12 cellular contexts compared by ENCODE assay signal in genomic region chr3:29345923-29346322, GRCh38.
DNase-seq lines count a peak whose midpoint lies in the region; ATAC-seq and TF ChIP-seq lines count a peak whose summit lies in the region.
"Had no signal": no experiment of that assay in that cellular context is flagged by ENCODE, and none has a peak within 500 bp of the region (broad histone marks: within the 10 kb centered on the region; RNA-seq: fewer than 3 reads in every experiment).

No MANE protein-coding gene starts in this region.

- H3K4ac ChIP-seq in IMR-90 (ENCODE audit: low read depth, low read length): no peak overlapping the region

- H3K4me3 Mint-ChIP-seq in chondrocyte (ENCODE audit: unreplicated experiment): no peak overlapping the region
- no peak overlapping the region for H3K4me3 Mint-ChIP-seq in activated CD8-positive, alpha-beta memory T cell treated with anti-CD3 and anti-CD28 coated beads, Interleukin-2, amount 10 ng/mL, durations not matched to agents 7 days and 5 days
- H3K4me3 Mint-ChIP-seq: CD8-positive, alpha-beta memory T cell had no signal

- in situ Hi-C loops in HAP-1 (cut with MboI; ENCODE audit: low sequenced_read_pairs) (no loop called here), IMR-90 (cut with MboI; ENCODE audit: low sequenced_read_pairs) (no loop called here)

- H3K9me3 Mint-ChIP-seq in chondrocyte (ENCODE audit: low read depth): no peaks in the 10 kb centered on the region
- H3K9me3 Mint-ChIP-seq in activated CD8-positive, alpha-beta memory T cell treated with anti-CD3 and anti-CD28 coated beads, Interleukin-2, amount 10 ng/mL, durations not matched to agents 7 days and 5 days (ENCODE audit: low read depth): peaks cover 3% of the 10 kb centered on the region

- peak overlapping the region; percentile 34 for H3K27ac Mint-ChIP-seq in chondrocyte (ENCODE audit: unreplicated experiment)
- no peak overlapping the region for H3K27ac Mint-ChIP-seq in activated CD8-positive, alpha-beta memory T cell treated with anti-CD3 and anti-CD28 coated beads, Interleukin-2, amount 10 ng/mL, durations not matched to agents 7 days and 5 days
- H3K27ac Mint-ChIP-seq: CD8-positive, alpha-beta memory T cell had no signal

- H3K36me3 ChIP-seq in HAP-1 (replicated peaks): no peaks in the 10 kb centered on the region
- H3K36me3 ChIP-seq in IMR-90 (ENCODE audit: control insufficient read depth, insufficient read depth, low read length): no peaks in the 10 kb centered on the region

- no peak overlapping the region for H4K91ac ChIP-seq in IMR-90 (ENCODE audit: insufficient read depth, low read depth, low read length)

- no peak overlapping the region for H3K18ac ChIP-seq in IMR-90 (ENCODE audit: low read depth, low read length)

- H2AK5ac ChIP-seq in IMR-90 (ENCODE audit: low read depth, low read length): no peak overlapping the region

- H3K9me1 ChIP-seq in IMR-90 (ENCODE audit: insufficient read depth, low read length): no peaks in the 10 kb centered on the region

- intact Hi-C loops in IMR-90 (cut with micrococcal nuclease): no loop called here

- no peak overlapping the region for H3K14ac ChIP-seq in IMR-90 (replicated peaks; ENCODE audit: low read depth, low read length)

- no peak overlapping the region for H2AK9ac ChIP-seq in IMR-90 (replicated peaks; ENCODE audit: low read depth, low read length, poor library complexity)

- no peak overlapping the region for H3K9ac ChIP-seq in IMR-90 (ENCODE audit: low read depth, low read length)

- H2BK20ac ChIP-seq in IMR-90 (ENCODE audit: low read depth, low read length): no peak overlapping the region

- no peak overlapping the region for H2BK5ac ChIP-seq in IMR-90 (ENCODE audit: low read depth, low read length, poor library complexity, severe bottlenecking)

- H3K27me3 ChIP-seq in HAP-1 (ENCODE audit: low read depth) (no peaks in the 10 kb centered on the region), IMR-90 (ENCODE audit: control insufficient read depth, insufficient read depth, low read length) (no peaks in the 10 kb centered on the region)

- dilution Hi-C loops in IMR-90 (cut with HindIII; ENCODE audit: low sequenced_read_pairs, unreplicated experiment): no loop called here

- H3K79me1 ChIP-seq in IMR-90 (ENCODE audit: low read depth in 1 of 2, low read length in 2 of 2): peaks cover 34 to 60% of the 10 kb centered on the region in 2 experiments

- peaks cover 3% of the 10 kb centered on the region; the same call in 1 of the 2 replicates for H4K20me1 ChIP-seq in IMR-90 (ENCODE audit: insufficient read depth, low read length)

- H2BK120ac ChIP-seq in IMR-90 (ENCODE audit: low read depth, low read length): no peak overlapping the region

- no peaks in the 10 kb centered on the region for H3K9me3 ChIP-seq in HAP-1
- H3K9me3 ChIP-seq in IMR-90 (ENCODE audit: control insufficient read depth, insufficient read depth, low read length): no peaks in the 10 kb centered on the region

- ATAC-seq in IMR-90 (ENCODE audit: low read depth): no peak
- no peak for ATAC-seq in GM21786 (IDR thresholded peaks at IDR 0.05; ENCODE audit: unreplicated experiment)
- ATAC-seq in activated CD8-positive, alpha-beta memory T cell treated with anti-CD3 and anti-CD28 coated beads, Interleukin-2, amount 10 ng/mL, durations not matched to agents 7 days and 5 days: no peak
- ATAC-seq: HepG2 had no signal

- WGBS in IMR-90 (ENCODE audit: extremely low coverage in 2 of 2, insufficient read length in 1 of 2), 2 experiments: 60% methylated on average over 1 of the region's 2 CpGs; no CpG with 5 or more reads in 1 of the 2 experiments

- H3K4me1 Mint-ChIP-seq in chondrocyte (ENCODE audit: low read depth): peaks cover 46% of the 10 kb centered on the region
- no peaks in the 10 kb centered on the region for H3K4me1 Mint-ChIP-seq in activated CD8-positive, alpha-beta memory T cell treated with anti-CD3 and anti-CD28 coated beads, Interleukin-2, amount 10 ng/mL, durations not matched to agents 7 days and 5 days
- H3K4me1 Mint-ChIP-seq: CD8-positive, alpha-beta memory T cell had no signal

- peaks cover 1% of the 10 kb centered on the region for H3K36me3 Mint-ChIP-seq in chondrocyte (ENCODE audit: low read depth)
- no peaks in the 10 kb centered on the region for H3K36me3 Mint-ChIP-seq in activated CD8-positive, alpha-beta memory T cell treated with anti-CD3 and anti-CD28 coated beads, Interleukin-2, amount 10 ng/mL, durations not matched to agents 7 days and 5 days
- H3K36me3 Mint-ChIP-seq: CD8-positive, alpha-beta memory T cell had no signal

- H2AFZ ChIP-seq in IMR-90 (replicated peaks; ENCODE audit: low read length, poor library complexity): no peak overlapping the region

- H3K27ac ChIP-seq in IMR-90 (ENCODE audit: insufficient read depth, low read length): no peak overlapping the region
- H3K27ac ChIP-seq: HL-60 had no signal

- DNase-seq in HAP-1 (ENCODE audit: low spot score in 2 of 2) (peak; percentile 42 to 50), IMR-90 (no peak), chondrocyte (ENCODE audit: low spot score) (no peak), ureter (ENCODE audit: low spot score) (no peak), AG08396 (ENCODE audit: low spot score) (no peak)
- DNase-seq in activated CD8-positive, alpha-beta memory T cell treated with anti-CD3 and anti-CD28 coated beads, Interleukin-2, amount 10 ng/mL, durations not matched to agents 7 days and 5 days: no peak
- DNase-seq: CD8-positive, alpha-beta memory T cell; DMS53; GF-D8 had no signal

- H4K5ac ChIP-seq in IMR-90 (ENCODE audit: low read depth, low read length): peak overlapping the region; percentile 28; the same call in 1 of the 2 replicates

- H4K8ac ChIP-seq in IMR-90 (ENCODE audit: low read depth in 2 of 2, low read length in 2 of 2): no peak overlapping the region

- no peak overlapping the region for H3K23ac ChIP-seq in IMR-90 (ENCODE audit: low read depth, low read length)

- CTCF ChIA-PET in IMR-90 (lab: Yijun Ruan, JAX): no interaction called here
- CTCF ChIA-PET in activated CD8-positive, alpha-beta memory T cell treated with anti-CD3 and anti-CD28 coated beads, Interleukin-2, amount 10 ng/mL, durations not matched to agents 7 days and 5 days (lab: Charles Lee): no interaction called here

- H3K4me1 ChIP-seq in HAP-1 (peaks cover 46% of the 10 kb centered on the region), IMR-90 (ENCODE audit: control insufficient read depth, insufficient read depth, low read length) (no peaks in the 10 kb centered on the region)

- H2BK15ac ChIP-seq in IMR-90 (ENCODE audit: low read depth, low read length): no peak overlapping the region

- no TSS peak for BruUV-seq in IMR-90 (replicated peaks; lab: Mats Ljungman, UMichigan)

- H3K4me2 ChIP-seq in IMR-90 (ENCODE audit: low read depth, low read length): no peak overlapping the region

- H3K4me3 ChIP-seq in HAP-1 (no peak overlapping the region), IMR-90 (ENCODE audit: insufficient read depth, low read depth, low read length) (no peak overlapping the region)

- H3K56ac ChIP-seq in IMR-90 (ENCODE audit: extremely low read depth, insufficient read depth, low read length): no peak overlapping the region

- TF ChIP-seq RAD21 in IMR-90 (IDR thresholded peaks at IDR 0.05; ENCODE audit: low read length): no peak

- POLR2A ChIA-PET in IMR-90 (lab: Charles Lee; ENCODE audit: unreplicated experiment): no interaction called here

- TF ChIP-seq POLR2A in IMR-90 (IDR thresholded peaks at IDR 0.05; ENCODE audit: low read depth, low read length): no peak

- no peaks in the 10 kb centered on the region for H3K27me3 Mint-ChIP-seq in chondrocyte (ENCODE audit: low read depth)
- no peaks in the 10 kb centered on the region for H3K27me3 Mint-ChIP-seq in activated CD8-positive, alpha-beta memory T cell treated with anti-CD3 and anti-CD28 coated beads, Interleukin-2, amount 10 ng/mL, durations not matched to agents 7 days and 5 days
- H3K27me3 Mint-ChIP-seq: CD8-positive, alpha-beta memory T cell had no signal

- TF ChIP-seq CTCF in IMR-90 (conservative IDR thresholded peaks at IDR 0.05; ENCODE audit: low read depth, low read length) (no peak), chondrocyte (IDR thresholded peaks at IDR 0.05) (no peak)

TF ChIP-seq in IMR-90, 13 proteins besides CTCF, POLR2A, EP300 and RAD21:
- no peak for TF ChIP-seq MXI1 (IDR thresholded peaks at IDR 0.05; ENCODE audit: borderline replicate concordance, low read depth, low read length)
- no peak for TF ChIP-seq FOS (IDR thresholded peaks at IDR 0.05; ENCODE audit: low read depth, low read length)
- no peak for TF ChIP-seq MAFK (IDR thresholded peaks at IDR 0.05; ENCODE audit: low read depth, low read length)
- no peak for TF ChIP-seq CEBPB (IDR thresholded peaks at IDR 0.05; ENCODE audit: low read depth, low read length)
TF ChIP-seq in IMR-90: peak in this region for 0.

Comparison
In these comparisons a context has a peak if more than half of its experiments do, and no peak if none do; other contexts are left out.
1. DNase-seq: peak in HAP-1 (2 of 2); none in IMR-90 (single experiment), chondrocyte (single experiment), ureter (single experiment), AG08396 (single experiment) and activated CD8-positive, alpha-beta memory T cell treated with anti-CD3 and anti-CD28 coated beads, Interleukin-2, amount 10 ng/mL, durations not matched to agents 7 days and 5 days (single experiment).